Comparison of ENCODE assay signal across 10 cellular contexts in genomic region chr11:46271875-46272815, GRCh38. TPM values are rescaled to one million over a fixed set of nuclear protein-coding genes. Genes with fewer than 3 reads are reported as not detected.
DNase-seq lines count a peak whose midpoint lies in the region; ATAC-seq, FAIRE-seq and TF ChIP-seq lines count a peak whose summit lies in the region.
"Had no signal": no experiment of that assay in that cellular context is flagged by ENCODE, and none has a peak within 500 bp of the region (broad histone marks: within the 10 kb centered on the region; RNA-seq: fewer than 3 reads in every experiment).

No MANE protein-coding gene starts in this region.

- H2AFZ ChIP-seq in HCT116 (ENCODE audit: low read depth, low read length, poor library complexity, severe bottlenecking), result peak overlapping the region; percentile 35

- H3K9me2 ChIP-seq in HCT116 (ENCODE audit: insufficient read depth), result no peaks in the 10 kb centered on the region

- FAIRE-seq in small intestine (lab: Jason Lieb, UNC), result no peak

- TF ChIP-seq POLR2A in HCT116 (IDR thresholded peaks at IDR 0.05; ENCODE audit: borderline replicate concordance, extremely low read depth, insufficient read depth, insufficient read length), result no peak

- WGBS in small intestine, 3 donors, result 57 to 71% (median 68%) methylated on average over 16 of the region's 16 CpGs

- H3K9me3 ChIP-seq in HCT116 (ENCODE audit: control insufficient read depth in 1 of 2, insufficient read depth in 1 of 2, low read depth in 1 of 2, low read length in 2 of 2) (no peaks in the 10 kb centered on the region), small intestine (ENCODE audit: control insufficient read depth, low read depth) (no peaks in the 10 kb centered on the region)

- H3K4me2 ChIP-seq in HCT116 (ENCODE audit: low read length), result peak overlapping the region; percentile 52

- peak overlapping the region; percentile 31 for H3K9ac ChIP-seq in HCT116 (ENCODE audit: low read length)

- no peak overlapping the region for H3K27ac ChIP-seq in HCT116 (ENCODE audit: low read depth, low read length)
- peak overlapping the region; percentile 88 for H3K27ac ChIP-seq in VCaP
- peak overlapping the region; percentile 43 to 88 for H3K27ac ChIP-seq in small intestine (ENCODE audit: low read depth in 1 of 2, low read length in 1 of 2)
- H3K27ac ChIP-seq in foreskin keratinocyte, result no peak overlapping the region

- RAD21 ChIA-PET in HCT116 (lab: Charles Lee; ENCODE audit: low non-redundant PET in 1 of 2, low total read pairs in 2 of 2, uncharacterized antibody in 2 of 2, unreplicated experiment in 2 of 2), result no interaction called here

- TF ChIP-seq CTCF in HCT116 (IDR thresholded peaks at IDR 0.05 in 2 of 3, conservative IDR thresholded peaks at IDR 0.05 in 1 of 3; ENCODE audit: borderline replicate concordance in 1 of 3, insufficient read depth in 1 of 3, low read depth in 2 of 3, low read length in 2 of 3) (no peak), VCaP (conservative IDR thresholded peaks at IDR 0.05) (no peak), foreskin keratinocyte (conservative IDR thresholded peaks at IDR 0.05) (no peak)

- no peak for TF ChIP-seq RAD21 in HCT116 (IDR thresholded peaks at IDR 0.05; ENCODE audit: low read depth)

- intact Hi-C loops in HCT116 (cut with micrococcal nuclease), result no loop called here
- intact Hi-C loops in left colon (cut with DNase I, micrococcal nuclease), result no loop called here

- CTCF ChIA-PET in HCT116 (lab: Charles Lee), result interaction anchor here (1.2 to 2.4 kb wide), 3 partner anchors 36 to 111 kb away, joined by 3 to 8 read pairs (median 4); no protein-coding TSS in a partner anchor

- H3K4me1 ChIP-seq in HCT116 (ENCODE audit: control insufficient read depth in 1 of 2, insufficient read depth in 2 of 2, low read length in 2 of 2) (peaks cover 10 to 23% of the 10 kb centered on the region in 2 experiments), small intestine (ENCODE audit: control insufficient read depth in 2 of 2, insufficient read depth in 1 of 2, low read depth in 1 of 2, low read length in 1 of 2) (peaks cover 10 to 19% of the 10 kb centered on the region in 2 donors), foreskin keratinocyte (peaks cover 5% of the 10 kb centered on the region)

- BruUV-seq in HCT116 (replicated peaks; lab: Mats Ljungman, UMichigan), result no TSS peak

- no peak for DNase-seq in HCT116 (ENCODE audit: low read depth, low spot score)
- DNase-seq in left colon, result peak; percentile 54 to 66
- no peak for DNase-seq in small intestine
- DNase-seq in stimulated activated CD4-positive, alpha-beta T cell treated with anti-CD3 and anti-CD28 coated beads, Interleukin-1b, Interleukin-23, amount 100 ng/mL, for 48 hours, result no peak
- no peak for DNase-seq in mucosa of gallbladder (ENCODE audit: low spot score)
- no peak for DNase-seq in stimulated activated CD4-positive, alpha-beta T cell treated with anti-CD3 and anti-CD28 coated beads, Interleukin-4, amount 100 ng/mL, for 4 hours
- DNase-seq in foreskin keratinocyte, result no peak
- DNase-seq: activated gamma-delta T cell, NCI-H82 had no signal

- no peaks in the 10 kb centered on the region for H3K27me3 ChIP-seq in HCT116 (ENCODE audit: insufficient read depth, low read length)
- H3K27me3 ChIP-seq in small intestine (ENCODE audit: control insufficient read depth in 2 of 2, insufficient read depth in 2 of 2, low read length in 2 of 2), result no peaks in the 10 kb centered on the region
- H3K27me3 ChIP-seq in foreskin keratinocyte, result peaks cover 5% of the 10 kb centered on the region

- POLR2A ChIA-PET in HCT116 (lab: Charles Lee), result interaction anchor here (0.8 to 2.3 kb wide), 3 partner anchors 28 to 173 kb away, joined by 3 to 8 read pairs (median 3); no protein-coding TSS in a partner anchor

- H3K36me3 ChIP-seq in HCT116 (ENCODE audit: control insufficient read depth in 1 of 2, insufficient read depth in 2 of 2, low read length in 2 of 2) (no peaks in the 10 kb centered on the region), small intestine (ENCODE audit: control insufficient read depth in 2 of 2, insufficient read depth in 2 of 2, low read length in 2 of 2) (no peaks in the 10 kb centered on the region)

- H3K79me2 ChIP-seq in HCT116 (ENCODE audit: insufficient read depth, low read length), result no peaks in the 10 kb centered on the region

- no peak overlapping the region for H3K4me3 ChIP-seq in HCT116 (replicated peaks in 1 of 2; ENCODE audit: low read depth in 1 of 2, low read length in 2 of 2)
- no peak overlapping the region for H3K4me3 ChIP-seq in small intestine (ENCODE audit: low read depth in 1 of 2, low read length in 2 of 2)

- ATAC-seq in HCT116, result 0 out of 2 replicates have a peak, but pooled peaks have one; percentile 34
- ATAC-seq in left colon, result peak; percentile 35
- no peak for ATAC-seq in foreskin keratinocyte

- H4K20me1 ChIP-seq in HCT116 (ENCODE audit: insufficient read depth), result no peaks in the 10 kb centered on the region

TF ChIP-seq in HCT116, 20 proteins besides CTCF, POLR2A, EP300 and RAD21:
- no peak for TF ChIP-seq ZNF274 (IDR thresholded peaks at IDR 0.05; ENCODE audit: low read depth, low read length)
- TF ChIP-seq TCF7L2 (IDR thresholded peaks at IDR 0.05; ENCODE audit: borderline replicate concordance, extremely low read depth, insufficient read depth, insufficient read length), result no peak
- no peak for TF ChIP-seq SIN3A (IDR thresholded peaks at IDR 0.05; ENCODE audit: low read depth)
- TF ChIP-seq ZBTB33 (IDR thresholded peaks at IDR 0.05; ENCODE audit: extremely low read depth, insufficient replicate concordance, low read length), result no peak
- TF ChIP-seq CBX3 (IDR thresholded peaks at IDR 0.05; ENCODE audit: low read depth), result no peak
- TF ChIP-seq EGR1 (IDR thresholded peaks at IDR 0.05; ENCODE audit: low read depth), result no peak
- TF ChIP-seq ELF1 (IDR thresholded peaks at IDR 0.05; ENCODE audit: borderline replicate concordance, low read depth), result no peak
- no peak for TF ChIP-seq SRF (IDR thresholded peaks at IDR 0.05; ENCODE audit: low read depth)
- no peak for TF ChIP-seq FOSL1 (IDR thresholded peaks at IDR 0.05; ENCODE audit: low read depth)
- TF ChIP-seq POLR2AphosphoS5 (IDR thresholded peaks at IDR 0.05; ENCODE audit: low read depth, low read length), result no peak
- no peak for TF ChIP-seq YY1 (IDR thresholded peaks at IDR 0.05; ENCODE audit: extremely low read depth, insufficient replicate concordance, low read depth, low read length)
- TF ChIP-seq ZFX (IDR thresholded peaks at IDR 0.05), result no peak
- TF ChIP-seq SP1 (IDR thresholded peaks at IDR 0.05; ENCODE audit: low read depth), result no peak
- TF ChIP-seq MAX (IDR thresholded peaks at IDR 0.05), result no peak
- no peak for TF ChIP-seq REST (IDR thresholded peaks at IDR 0.05; ENCODE audit: low read depth)
- no peak for TF ChIP-seq ATF3 (IDR thresholded peaks at IDR 0.05)
- no peak for TF ChIP-seq EZH2 (IDR thresholded peaks at IDR 0.05)

RNA-seq across cellular contexts. Expression of gene CREB3L1, which starts 5.3 kb away (rescaled TPM):
- total RNA-seq in HCT116 (2021; ENCODE audit: unreplicated experiment), result 0.37 TPM
- 0.29 and 0.30 TPM in 2 replicates for polyA plus RNA-seq in HCT116 (2012)
- 100 to 1,000 TPM; 118 to 200 TPM for total RNA-seq in left colon
- polyA plus RNA-seq in small intestine, result 10 to 100 TPM; 14.3 to 36.9 (median 15.7) TPM
- total RNA-seq in mucosa of gallbladder, result 81.6 TPM
- 0.35 and 0.88 TPM in 2 replicates for total RNA-seq in foreskin keratinocyte
- 0.61 and 1.1 TPM in 2 replicates for polyA plus RNA-seq in foreskin keratinocyte

Comparison
In these comparisons a context has a peak if more than half of its experiments do, and no peak if none do; other contexts are left out.
1. DNase-seq: peak in left colon (2 of 2); none in HCT116 (single experiment), small intestine (single experiment), stimulated activated CD4-positive, alpha-beta T cell treated with anti-CD3 and anti-CD28 coated beads, Interleukin-1b, Interleukin-23, amount 100 ng/mL, for 48 hours (single experiment), mucosa of gallbladder (single experiment), stimulated activated CD4-positive, alpha-beta T cell treated with anti-CD3 and anti-CD28 coated beads, Interleukin-4, amount 100 ng/mL, for 4 hours (0 of 2) and foreskin keratinocyte (0 of 2).
2. H3K27ac ChIP-seq: peak in VCaP (single experiment) and small intestine (2 of 2); none in HCT116 (single experiment) and foreskin keratinocyte (single experiment).
3. RNA of gene CREB3L1, which starts 5.3 kb away (total RNA-seq): 118 to 200 TPM in left colon and 81.6 TPM in mucosa of gallbladder (single experiment); 0.37 TPM in HCT116 (single experiment) and 0.35 to 0.88 TPM in foreskin keratinocyte; every median in the first group is over 10 times any median in the second.